15 cellular contexts compared by ENCODE assay signal in genomic region chr18:9405130-9405529, GRCh38.
DNase-seq lines count a peak whose midpoint lies in the region; ATAC-seq and TF ChIP-seq lines count a peak whose summit lies in the region.
"Had no signal": no experiment of that assay in that cellular context is flagged by ENCODE, and none has a peak within 500 bp of the region (broad histone marks: within the 10 kb centered on the region; RNA-seq: fewer than 3 reads in every experiment).

No MANE protein-coding gene starts in this region.

- no peak for TF ChIP-seq CTCF in CD8-positive, alpha-beta T cell (IDR thresholded peaks at IDR 0.05)
- TF ChIP-seq CTCF in H9 (conservative IDR thresholded peaks at IDR 0.05) (no peak), esophagus muscularis mucosa (IDR thresholded peaks at IDR 0.05) (no peak), PC-9 (conservative IDR thresholded peaks at IDR 0.05) (no peak), GM10248 (IDR thresholded peaks at IDR 0.05; ENCODE audit: control extremely low read depth, extremely low read depth, low read depth, missing control alignments) (no peak)

- no peak overlapping the region for H3K14ac ChIP-seq in H9 (ENCODE audit: insufficient read depth, low read length)

- no peak for TF ChIP-seq EP300 in esophagus muscularis mucosa (IDR thresholded peaks at IDR 0.05)

- no peaks in the 10 kb centered on the region for H3K4me1 ChIP-seq in CD8-positive, alpha-beta T cell (ENCODE audit: insufficient read depth, low read length)
- H3K4me1 ChIP-seq in H9 (ENCODE audit: insufficient read depth, low read length) (no peaks in the 10 kb centered on the region), esophagus muscularis mucosa (peaks cover 0 to 12% (median 7%) of the 10 kb centered on the region in 4 donors), PC-9 (replicated peaks; ENCODE audit: insufficient read depth) (no peaks in the 10 kb centered on the region)
- H3K4me1 ChIP-seq: ascending aorta had no signal

- ATAC-seq in CD8-positive, alpha-beta T cell = no peak
- ATAC-seq: WTC11 had no signal

- H3K4me1 Mint-ChIP-seq in CD8-positive, alpha-beta T cell (ENCODE audit: low read depth) = peaks cover 14% of the 10 kb centered on the region
- H3K4me1 Mint-ChIP-seq in H9 = peaks cover 3 to 6% of the 10 kb centered on the region in 2 experiments; a peak in 3 of 4 replicates
- H3K4me1 Mint-ChIP-seq: WTC11 had no signal

- H3K4ac ChIP-seq in H9 (ENCODE audit: low read depth, low read length) = no peak overlapping the region

- H3K56ac ChIP-seq in H9 (ENCODE audit: insufficient read length, low read depth, low read length) = no peak overlapping the region

- H2BK5ac ChIP-seq in H9 (ENCODE audit: insufficient read length, low read length) = no peak overlapping the region

- DNase-seq in CD8-positive, alpha-beta T cell = no peak
- DNase-seq in H9 (no peak), esophagus muscularis mucosa (ENCODE audit: extremely low spot score) (no peak), posterior vena cava (ENCODE audit: low spot score) (peak; percentile 78), PC-9 (no peak), GM10248 (ENCODE audit: extremely low spot score) (no peak), NCI-H1694 (lab: John Stamatoyannopoulos, UW) (no peak)
- DNase-seq: DMS 273 treated with DMSO at 0.1 percent for 48 hours, hypothalamus, NCI-H1694 treated with DMSO at 0.1 percent for 48 hours, NCI-H748 treated with DMSO at 0.1 percent for 48 hours, SK-N-SH had no signal

- no peaks in the 10 kb centered on the region for H3K23me2 ChIP-seq in H9 (ENCODE audit: insufficient read length, low read depth, low read length, poor library complexity, severe bottlenecking)

- H3K9me2 ChIP-seq in PC-9 (ENCODE audit: insufficient read depth) = peaks cover 6% of the 10 kb centered on the region; the same call in 1 of the 2 replicates
- H3K9me2 ChIP-seq: SK-N-SH had no signal

- H2AK5ac ChIP-seq in H9 (ENCODE audit: insufficient read length, low read length) = no peak overlapping the region

- H3K27ac ChIP-seq in CD8-positive, alpha-beta T cell (ENCODE audit: low read depth, low read length) = no peak overlapping the region
- H3K27ac ChIP-seq in H9 (ENCODE audit: insufficient read length, low read depth, low read length) (no peak overlapping the region), esophagus muscularis mucosa (replicated peaks in 1 of 4) (peak overlapping the region in 3 of 4 donors; percentile 8 to 33 (median 21)), PC-9 (no peak overlapping the region)
- H3K27ac ChIP-seq: ascending aorta had no signal

- no peak overlapping the region for H3K9ac ChIP-seq in H9 (ENCODE audit: extremely low read depth, insufficient read length, low read length)
- H3K9ac ChIP-seq: SK-N-SH had no signal

- peaks cover 4% of the 10 kb centered on the region for H3K9me3 Mint-ChIP-seq in CD8-positive, alpha-beta T cell
- peaks cover 0 to 3% of the 10 kb centered on the region in 2 experiments; a peak in 1 of 5 replicates for H3K9me3 Mint-ChIP-seq in H9

- no peaks in the 10 kb centered on the region for H3K36me3 Mint-ChIP-seq in CD8-positive, alpha-beta T cell
- H3K36me3 Mint-ChIP-seq in H9 (ENCODE audit: insufficient read depth in 1 of 3, low read depth in 3 of 3) = peaks cover 4 to 7% (median 5%) of the 10 kb centered on the region in 3 experiments; a peak in 6 of 7 replicates
- H3K36me3 Mint-ChIP-seq: activated CD4-positive, alpha-beta memory T cell treated with anti-CD3 and anti-CD28 coated beads for 36 hours had no signal

- no peak overlapping the region for H2BK12ac ChIP-seq in H9 (ENCODE audit: insufficient read length, low read depth, low read length)

- H2BK20ac ChIP-seq in H9 (ENCODE audit: low read depth, low read length, poor library complexity, severe bottlenecking) = peak overlapping the region; percentile 64

- no peaks in the 10 kb centered on the region for H3F3A ChIP-seq in PC-9 (ENCODE audit: insufficient read depth, low read depth)

- H2BK120ac ChIP-seq in H9 (ENCODE audit: low read depth, low read length, poor library complexity, severe bottlenecking) = no peak overlapping the region

- no peaks in the 10 kb centered on the region for H3K27me3 ChIP-seq in CD8-positive, alpha-beta T cell (ENCODE audit: insufficient read depth, low read length)
- no peaks in the 10 kb centered on the region for H3K27me3 ChIP-seq in H9 (ENCODE audit: insufficient read depth, low read length)
- no peaks in the 10 kb centered on the region for H3K27me3 ChIP-seq in esophagus muscularis mucosa
- H3K27me3 ChIP-seq in PC-9 (ENCODE audit: insufficient read depth, low read depth) = no peaks in the 10 kb centered on the region
- H3K27me3 ChIP-seq: ascending aorta had no signal

- no peak overlapping the region for H3T11ph ChIP-seq in H9 (ENCODE audit: low read length)

- H2AFZ ChIP-seq in H9 (ENCODE audit: low read length) (no peak overlapping the region), PC-9 (no peak overlapping the region)

- no TSS peak for BruUV-seq in PC-9 (replicated peaks; lab: Mats Ljungman, UMichigan)

- no peaks in the 10 kb centered on the region for H3K27me3 Mint-ChIP-seq in CD8-positive, alpha-beta T cell (ENCODE audit: low read depth)
- H3K27me3 Mint-ChIP-seq in H9 (ENCODE audit: low read depth) = no peaks in the 10 kb centered on the region

- no CpG with 5 or more reads among the region's 7 CpGs for WGBS in H9 (ENCODE audit: extremely low coverage, insufficient read length, low lambda C conversion rate)
- 77% methylated on average over 7 of the region's 7 CpGs for WGBS in esophagus muscularis mucosa

- H3K23ac ChIP-seq in H9 (ENCODE audit: insufficient read length, low read depth, low read length) = no peak overlapping the region

- peak overlapping the region; percentile 78 for H3K4me3 Mint-ChIP-seq in CD8-positive, alpha-beta T cell
- no peak overlapping the region for H3K4me3 Mint-ChIP-seq in H9
- H3K4me3 Mint-ChIP-seq: WTC11 had no signal

- no peak overlapping the region for H3K4me3 ChIP-seq in CD8-positive, alpha-beta T cell (ENCODE audit: low read depth, low read length)
- H3K4me3 ChIP-seq in esophagus muscularis mucosa (no peak overlapping the region), PC-9 (no peak overlapping the region)
- H3K4me3 ChIP-seq: ascending aorta had no signal

- POLR2A ChIA-PET in CD8-positive, alpha-beta T cell (lab: Charles Lee) = no interaction called here
- POLR2A ChIA-PET in PC-9 (lab: Charles Lee; ENCODE audit: unreplicated experiment) = no interaction called here
- POLR2A ChIA-PET in GM10248 (lab: Yijun Ruan, JAX) = no interaction called here

- H3K9me3 ChIP-seq in CD8-positive, alpha-beta T cell (ENCODE audit: low read length) = no peaks in the 10 kb centered on the region
- H3K9me3 ChIP-seq in H9 (ENCODE audit: control insufficient read depth, low read depth, low read length) = no peaks in the 10 kb centered on the region
- H3K9me3 ChIP-seq in esophagus muscularis mucosa = no peaks in the 10 kb centered on the region
- H3K9me3 ChIP-seq in PC-9 (ENCODE audit: insufficient read depth, low read depth) = no peaks in the 10 kb centered on the region
- H3K9me3 ChIP-seq: ascending aorta, SK-N-SH had no signal

- H3K4me2 ChIP-seq in H9 (ENCODE audit: insufficient read depth, insufficient read length, low read length) (no peak overlapping the region), PC-9 (no peak overlapping the region)
- H3K4me2 ChIP-seq: SK-N-SH had no signal

- H4K8ac ChIP-seq in H9 (replicated peaks; ENCODE audit: insufficient read length, low read depth, low read length) = no peak overlapping the region

- intact Hi-C loops in CD8-positive, alpha-beta T cell (cut with DNase I, micrococcal nuclease) = loop anchor here in 1 of 2 experiments (5.0 kb wide), 1 partner anchor 112 kb away; no protein-coding TSS in a partner anchor
- intact Hi-C loops in esophagus muscularis mucosa (cut with DNase I) = no loop called here
- intact Hi-C loops in posterior vena cava (cut with DNase I) = no loop called here
- intact Hi-C loops in PC-9 (cut with micrococcal nuclease; ENCODE audit: unreplicated experiment) = no loop called here

- H4K20me1 ChIP-seq in H9 (ENCODE audit: control insufficient read depth, insufficient read depth, insufficient read length) = no peaks in the 10 kb centered on the region
- no peaks in the 10 kb centered on the region for H4K20me1 ChIP-seq in PC-9 (ENCODE audit: insufficient read depth)

- H3K27ac Mint-ChIP-seq in CD8-positive, alpha-beta T cell = no peak overlapping the region
- H3K27ac Mint-ChIP-seq in H9 = no peak overlapping the region
- H3K27ac Mint-ChIP-seq: activated CD4-positive, alpha-beta memory T cell treated with anti-CD3 and anti-CD28 coated beads for 36 hours; WTC11 had no signal

- H3K36me3 ChIP-seq in CD8-positive, alpha-beta T cell (ENCODE audit: insufficient read depth, low read length) = no peaks in the 10 kb centered on the region
- H3K36me3 ChIP-seq in esophagus muscularis mucosa (peaks cover 0 to 14% (median 0%) of the 10 kb centered on the region in 4 donors), PC-9 (ENCODE audit: low read depth) (no peaks in the 10 kb centered on the region)

- H3K79me2 ChIP-seq in H9 (ENCODE audit: insufficient read depth, low read length) = no peaks in the 10 kb centered on the region
- no peaks in the 10 kb centered on the region for H3K79me2 ChIP-seq in PC-9 (ENCODE audit: low read depth)

- CTCF ChIA-PET in CD8-positive, alpha-beta T cell (lab: Charles Lee) = no interaction called here
- CTCF ChIA-PET in PC-9 (lab: Charles Lee) (no interaction called here), GM10248 (lab: Yijun Ruan, JAX) (no interaction called here)

- H3K18ac ChIP-seq in H9 (ENCODE audit: insufficient read length, low read depth, low read length) = no peak overlapping the region

- H4K91ac ChIP-seq in H9 (ENCODE audit: insufficient read length, low read depth, low read length) = no peak overlapping the region

- H3K79me1 ChIP-seq in H9 (ENCODE audit: insufficient read depth, low read depth, low read length, poor library complexity, severe bottlenecking) = no peaks in the 10 kb centered on the region

- no peak for TF ChIP-seq POLR2A in esophagus muscularis mucosa (IDR thresholded peaks at IDR 0.05; ENCODE audit: low read depth)

- H2BK15ac ChIP-seq in H9 (ENCODE audit: low read depth, low read length) = no peak overlapping the region

- no peak overlapping the region for H4K5ac ChIP-seq in H9 (ENCODE audit: insufficient read length, low read depth, low read length)

Comparison
In these comparisons a context has a peak if more than half of its experiments do, and no peak if none do; other contexts are left out.
1. H3K27ac ChIP-seq: peak in esophagus muscularis mucosa (3 of 4); none in CD8-positive, alpha-beta T cell (single experiment), H9 (single experiment) and PC-9 (single experiment).